ENCODE assay signal across 8 cellular contexts in the genomic region with DNA sequence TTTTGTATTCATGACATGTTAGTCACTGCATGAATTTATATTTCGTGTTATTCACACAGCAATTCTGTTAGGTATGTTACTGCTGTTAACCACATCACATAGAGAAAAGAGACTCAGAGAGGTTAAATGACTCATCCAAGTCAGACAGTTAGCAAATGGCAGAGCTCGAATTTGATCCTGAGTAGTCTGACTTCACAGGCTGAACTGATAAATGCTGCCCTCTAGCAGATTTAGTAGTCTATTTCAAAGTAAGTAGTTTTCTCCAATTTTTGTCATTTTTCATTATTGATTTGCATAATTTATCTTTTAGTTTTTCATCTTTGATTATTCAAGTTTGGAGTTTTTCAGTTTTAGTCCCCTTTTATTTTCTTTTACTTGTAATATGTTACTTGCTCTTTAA. TPM values are rescaled to one million over a fixed set of nuclear protein-coding genes. Genes with fewer than 3 reads are reported as not detected.
DNase-seq lines count a peak whose midpoint lies in the region; FAIRE-seq and TF ChIP-seq lines count a peak whose summit lies in the region.

No MANE protein-coding gene starts in this region.

- no peaks in the 10 kb centered on the region for H3K9me3 ChIP-seq in GM23248 (ENCODE audit: low read depth)

- H3K36me3 Mint-ChIP-seq in type B pancreatic cell: peaks cover 4% of the 10 kb centered on the region

- no peaks in the 10 kb centered on the region for H3K27me3 Mint-ChIP-seq in type B pancreatic cell

- H2AFZ ChIP-seq in GM23248: no peak overlapping the region

- no peaks in the 10 kb centered on the region for H3K9me2 ChIP-seq in GM23248 (ENCODE audit: insufficient read depth)

- H3K9me3 Mint-ChIP-seq in type B pancreatic cell: no peaks in the 10 kb centered on the region

- no peak overlapping the region for H3K4me2 ChIP-seq in GM23248 (ENCODE audit: unreplicated experiment)

- WGBS in GM23248 (ENCODE audit: low coverage in 1 of 2, low lambda C conversion rate in 2 of 2, missing lambda C conversion rate in 2 of 2), 2 experiments: 4 to 11% methylated on average over 2 of the region's 2 CpGs

- no peak overlapping the region for H3K27ac ChIP-seq in 22Rv1
- no peak overlapping the region for H3K27ac ChIP-seq in GM23248

- H3K4me1 ChIP-seq in GM23248 (ENCODE audit: insufficient read depth): peaks cover 10% of the 10 kb centered on the region; the same call in 1 of the 2 replicates

- H4K20me1 ChIP-seq in GM23248 (ENCODE audit: insufficient read depth): no peaks in the 10 kb centered on the region

- peaks cover 4% of the 10 kb centered on the region for H3K4me1 Mint-ChIP-seq in type B pancreatic cell (ENCODE audit: unreplicated experiment)

- H3K79me2 ChIP-seq in GM23248 (ENCODE audit: insufficient read depth): no peaks in the 10 kb centered on the region

- TF ChIP-seq CTCF in 22Rv1 (IDR thresholded peaks at IDR 0.05) (peak; percentile 35), fibroblast of pulmonary artery (IDR thresholded peaks at IDR 0.05; ENCODE audit: low read length, missing control alignments) (peak; percentile 26), type B pancreatic cell (conservative IDR thresholded peaks at IDR 0.05) (peak; percentile 22)

- H3K4me3 ChIP-seq in GM23248 (no peak overlapping the region), fibroblast of pulmonary artery (replicated peaks; ENCODE audit: low read depth, low read length) (no peak overlapping the region)

- no peaks in the 10 kb centered on the region for H3K36me3 ChIP-seq in GM23248 (ENCODE audit: low read depth)

- no peaks in the 10 kb centered on the region for H3F3A ChIP-seq in GM23248 (ENCODE audit: insufficient read depth)

- DNase-seq in GM23248 (peak; percentile 90), HuH-7 (ENCODE audit: low spot score) (peak; percentile 23), SW480 (ENCODE audit: low spot score) (peak; percentile 80), fibroblast of pulmonary artery (ENCODE audit: low read depth) (peak; percentile 73), type B pancreatic cell (ENCODE audit: extremely low spot score, unreplicated experiment) (no peak)
- no peak for DNase-seq in NK-92 treated with Interleukin-12 subunit alpha and Interleukin-12 subunit beta, amount 100 ng/mL, for 24 hours (lab: John Stamatoyannopoulos, UW)

- no peak overlapping the region for H3K4me3 Mint-ChIP-seq in type B pancreatic cell

- no peaks in the 10 kb centered on the region for H3K27me3 ChIP-seq in GM23248 (replicated peaks; ENCODE audit: insufficient read depth)

- H3K9ac ChIP-seq in GM23248: no peak overlapping the region

- FAIRE-seq in G401.6 (lab: Jason Lieb, UNC): peak; percentile 70

- H3K27ac Mint-ChIP-seq in type B pancreatic cell: no peak overlapping the region

- in situ Hi-C loops in GM23248 (cut with MboI): no loop called here

RNA-seq across cellular contexts. Expression of a gene that starts 58.3 kb away (rescaled TPM):
- 6.7 and 8.2 TPM in 2 replicates for total RNA-seq in GM23248 (2014; rRNA removed; shearing (Covaris generic))
- 7.2 and 8.3 TPM in 2 replicates for polyA plus RNA-seq in GM23248 (2016; fragmentation: Nextera tagmentation; extraction: Ambion mirVana)
- 16.9 and 18.7 TPM in 2 replicates for total RNA-seq in type B pancreatic cell (ENCODE audit: low replicate concordance)

Comparison
In these comparisons a context has a peak if more than half of its experiments do, and no peak if none do; other contexts are left out.
1. DNase-seq: peak in GM23248 (single experiment), HuH-7 (single experiment), SW480 (single experiment) and fibroblast of pulmonary artery (single experiment); none in type B pancreatic cell (single experiment) and NK-92 treated with Interleukin-12 subunit alpha and Interleukin-12 subunit beta, amount 100 ng/mL, for 24 hours (single experiment).
2. Peak in every context shown above with its lines, with median percentiles within 50 percentile points of each other: CTCF ChIP-seq.